In the genomic region with DNA sequence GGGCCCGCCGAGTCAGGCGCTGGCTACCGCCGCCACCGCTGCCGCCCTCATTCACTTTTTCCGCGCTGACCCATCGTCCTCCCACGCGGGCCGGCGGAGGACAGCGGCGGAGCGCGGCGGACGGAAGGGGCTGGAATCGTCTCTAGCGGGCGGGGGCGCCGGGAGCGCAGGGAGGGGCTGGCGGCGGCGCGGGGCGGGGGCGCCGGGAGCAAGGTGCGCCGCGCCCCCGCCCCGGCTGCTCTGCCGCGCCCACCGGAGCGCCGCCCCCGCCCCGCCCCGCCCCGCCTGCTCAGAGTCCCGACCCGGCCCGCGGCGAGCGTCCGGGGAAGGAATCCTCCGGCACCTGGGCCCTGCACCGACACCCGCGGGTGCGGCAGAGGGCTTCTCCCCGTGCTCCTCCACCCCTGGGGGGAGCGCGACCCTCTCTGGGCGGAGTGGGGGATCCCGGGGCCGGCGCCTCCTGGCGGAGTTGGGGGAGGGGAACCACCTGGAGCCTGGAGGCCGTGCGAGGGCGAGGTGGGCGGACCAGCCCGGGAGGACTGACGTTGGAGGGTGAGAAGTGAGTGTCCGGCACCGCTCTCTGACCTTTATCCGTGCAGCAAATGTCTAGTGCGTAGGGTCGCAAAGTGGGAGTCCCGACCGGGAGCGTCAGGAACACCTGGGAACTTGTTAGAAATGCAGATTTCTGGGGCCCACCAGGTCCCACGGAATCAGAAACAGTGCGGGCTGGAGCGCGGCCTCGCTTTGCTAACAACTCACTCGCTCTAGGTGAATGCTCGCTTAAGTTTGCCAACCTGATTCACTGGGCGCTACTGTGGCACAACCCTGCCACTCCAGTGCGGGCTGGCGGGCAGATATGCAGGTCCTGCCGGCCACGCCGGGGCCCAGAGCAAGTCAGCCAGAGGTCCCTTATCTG, we compare ENCODE assay signal across 1 cellular context.
TF ChIP-seq lines count a peak whose summit lies in the region.

A gene with protein sequence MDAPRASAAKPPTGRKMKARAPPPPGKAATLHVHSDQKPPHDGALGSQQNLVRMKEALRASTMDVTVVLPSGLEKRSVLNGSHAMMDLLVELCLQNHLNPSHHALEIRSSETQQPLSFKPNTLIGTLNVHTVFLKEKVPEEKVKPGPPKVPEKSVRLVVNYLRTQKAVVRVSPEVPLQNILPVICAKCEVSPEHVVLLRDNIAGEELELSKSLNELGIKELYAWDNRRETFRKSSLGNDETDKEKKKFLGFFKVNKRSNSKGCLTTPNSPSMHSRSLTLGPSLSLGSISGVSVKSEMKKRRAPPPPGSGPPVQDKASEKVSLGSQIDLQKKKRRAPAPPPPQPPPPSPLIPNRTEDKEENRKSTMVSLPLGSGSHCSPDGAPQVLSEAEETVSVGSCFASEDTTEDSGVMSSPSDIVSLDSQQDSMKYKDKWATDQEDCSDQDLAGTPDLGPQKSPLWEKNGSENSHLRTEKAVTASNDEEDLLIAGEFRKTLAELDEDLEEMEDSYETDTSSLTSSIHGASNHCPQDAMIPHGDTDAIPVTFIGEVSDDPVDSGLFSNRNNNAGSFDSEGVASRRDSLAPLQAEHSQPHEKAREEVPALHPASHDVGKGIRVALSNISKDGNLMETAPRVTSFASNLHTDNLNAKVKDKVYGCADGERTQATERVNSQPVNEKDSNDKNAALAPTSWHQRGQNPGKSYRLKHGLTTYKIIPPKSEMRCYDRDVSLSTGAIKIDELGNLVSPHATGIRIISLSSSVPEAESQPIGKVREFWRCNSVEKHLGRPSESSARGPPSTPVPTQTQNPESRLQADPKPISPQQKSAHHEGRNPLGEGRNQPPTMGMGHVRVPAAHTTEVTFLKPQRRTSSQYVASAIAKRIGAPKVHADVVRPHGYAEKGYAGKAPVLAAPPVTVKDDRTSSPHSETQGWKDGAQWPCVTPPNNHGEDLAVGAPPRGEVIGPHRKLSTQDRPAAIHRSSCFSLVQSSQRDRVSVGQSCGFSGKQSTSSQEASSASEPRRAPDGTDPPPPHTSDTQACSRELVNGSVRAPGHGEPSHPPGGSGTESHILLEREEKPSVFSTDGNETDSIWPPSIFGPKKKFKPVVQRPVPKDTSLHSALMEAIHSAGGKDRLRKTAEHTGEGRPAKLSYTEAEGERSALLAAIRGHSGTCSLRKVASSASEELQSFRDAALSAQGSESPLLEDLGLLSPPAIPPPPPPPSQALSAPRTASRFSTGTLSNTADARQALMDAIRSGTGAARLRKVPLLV (minus strand): TSS at position 144 of the 916 bp plus-strand sequence. CDS start 176 bp downstream, outside the sequence.

TF ChIP-seq in HEK293, 187 proteins besides CTCF, POLR2A, EP300 and RAD21 (continued from another document):
- TF ChIP-seq ZNF48 (tag by site-specific recombination; IDR thresholded peaks at IDR 0.05): no peak
- peak; percentile 41; the same call in 1 of the 2 replicates for TF ChIP-seq GLIS2 (tag by site-specific recombination; IDR thresholded peaks at IDR 0.05)
- peak; percentile 43 for TF ChIP-seq SP3 (tag by site-specific recombination; IDR thresholded peaks at IDR 0.05)
- TF ChIP-seq ZNF146 (tag by site-specific recombination; IDR thresholded peaks at IDR 0.05): no peak
- TF ChIP-seq, protein P1, sequence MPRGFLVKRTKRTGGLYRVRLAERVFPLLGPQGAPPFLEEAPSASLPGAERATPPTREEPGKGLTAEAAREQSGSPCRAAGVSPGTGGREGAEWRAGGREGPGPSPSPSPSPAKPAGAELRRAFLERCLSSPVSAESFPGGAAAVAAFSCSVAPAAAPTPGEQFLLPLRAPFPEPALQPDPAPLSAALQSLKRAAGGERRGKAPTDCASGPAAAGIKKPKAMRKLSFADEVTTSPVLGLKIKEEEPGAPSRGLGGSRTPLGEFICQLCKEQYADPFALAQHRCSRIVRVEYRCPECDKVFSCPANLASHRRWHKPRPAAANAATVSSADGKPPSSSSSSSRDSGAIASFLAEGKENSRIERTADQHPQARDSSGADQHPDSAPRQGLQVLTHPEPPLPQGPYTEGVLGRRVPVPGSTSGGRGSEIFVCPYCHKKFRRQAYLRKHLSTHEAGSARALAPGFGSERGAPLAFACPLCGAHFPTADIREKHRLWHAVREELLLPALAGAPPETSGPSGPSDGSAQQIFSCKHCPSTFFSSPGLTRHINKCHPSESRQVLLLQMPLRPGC (tag by site-specific recombination; IDR thresholded peaks at IDR 0.05): no peak
- 0 out of 2 replicates have a peak, but pooled peaks have one; percentile 10 for TF ChIP-seq ZBTB8A (tag by site-specific recombination; IDR thresholded peaks at IDR 0.05)
- TF ChIP-seq ZNF239 (tag by site-specific recombination; IDR thresholded peaks at IDR 0.05): no peak
- TF ChIP-seq EGR2 (tag by site-specific recombination; IDR thresholded peaks at IDR 0.05; ENCODE audit: low read depth): peak; percentile 39; the same call in 1 of the 2 replicates
- peak; percentile 92 for TF ChIP-seq ZBTB20 (tag by site-specific recombination; IDR thresholded peaks at IDR 0.05)
- TF ChIP-seq, protein P2, sequence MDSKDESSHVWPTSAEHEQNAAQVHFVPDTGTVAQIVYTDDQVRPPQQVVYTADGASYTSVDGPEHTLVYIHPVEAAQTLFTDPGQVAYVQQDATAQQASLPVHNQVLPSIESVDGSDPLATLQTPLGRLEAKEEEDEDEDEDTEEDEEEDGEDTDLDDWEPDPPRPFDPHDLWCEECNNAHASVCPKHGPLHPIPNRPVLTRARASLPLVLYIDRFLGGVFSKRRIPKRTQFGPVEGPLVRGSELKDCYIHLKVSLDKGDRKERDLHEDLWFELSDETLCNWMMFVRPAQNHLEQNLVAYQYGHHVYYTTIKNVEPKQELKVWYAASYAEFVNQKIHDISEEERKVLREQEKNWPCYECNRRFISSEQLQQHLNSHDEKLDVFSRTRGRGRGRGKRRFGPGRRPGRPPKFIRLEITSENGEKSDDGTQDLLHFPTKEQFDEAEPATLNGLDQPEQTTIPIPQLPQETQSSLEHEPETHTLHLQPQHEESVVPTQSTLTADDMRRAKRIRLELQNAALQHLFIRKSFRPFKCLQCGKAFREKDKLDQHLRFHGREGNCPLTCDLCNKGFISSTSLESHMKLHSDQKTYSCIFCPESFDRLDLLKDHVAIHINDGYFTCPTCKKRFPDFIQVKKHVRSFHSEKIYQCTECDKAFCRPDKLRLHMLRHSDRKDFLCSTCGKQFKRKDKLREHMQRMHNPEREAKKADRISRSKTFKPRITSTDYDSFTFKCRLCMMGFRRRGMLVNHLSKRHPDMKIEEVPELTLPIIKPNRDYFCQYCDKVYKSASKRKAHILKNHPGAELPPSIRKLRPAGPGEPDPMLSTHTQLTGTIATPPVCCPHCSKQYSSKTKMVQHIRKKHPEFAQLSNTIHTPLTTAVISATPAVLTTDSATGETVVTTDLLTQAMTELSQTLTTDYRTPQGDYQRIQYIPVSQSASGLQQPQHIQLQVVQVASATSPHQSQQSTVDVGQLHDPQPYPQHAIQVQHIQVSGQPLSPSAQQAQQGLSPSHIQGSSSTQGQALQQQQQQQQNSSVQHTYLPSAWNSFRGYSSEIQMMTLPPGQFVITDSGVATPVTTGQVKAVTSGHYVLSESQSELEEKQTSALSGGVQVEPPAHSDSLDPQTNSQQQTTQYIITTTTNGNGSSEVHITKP (tag by site-specific recombination; IDR thresholded peaks at IDR 0.05): no peak
- TF ChIP-seq ZNF248 (tag by site-specific recombination; IDR thresholded peaks at IDR 0.05): no peak
- TF ChIP-seq KLF1 (tag by site-specific recombination; IDR thresholded peaks at IDR 0.05): peak; percentile 61
- peak; percentile 84 for TF ChIP-seq ZNF600 (tag by site-specific recombination; IDR thresholded peaks at IDR 0.05)
